ENCODE assay signal across 12 cellular contexts in the genomic region with DNA sequence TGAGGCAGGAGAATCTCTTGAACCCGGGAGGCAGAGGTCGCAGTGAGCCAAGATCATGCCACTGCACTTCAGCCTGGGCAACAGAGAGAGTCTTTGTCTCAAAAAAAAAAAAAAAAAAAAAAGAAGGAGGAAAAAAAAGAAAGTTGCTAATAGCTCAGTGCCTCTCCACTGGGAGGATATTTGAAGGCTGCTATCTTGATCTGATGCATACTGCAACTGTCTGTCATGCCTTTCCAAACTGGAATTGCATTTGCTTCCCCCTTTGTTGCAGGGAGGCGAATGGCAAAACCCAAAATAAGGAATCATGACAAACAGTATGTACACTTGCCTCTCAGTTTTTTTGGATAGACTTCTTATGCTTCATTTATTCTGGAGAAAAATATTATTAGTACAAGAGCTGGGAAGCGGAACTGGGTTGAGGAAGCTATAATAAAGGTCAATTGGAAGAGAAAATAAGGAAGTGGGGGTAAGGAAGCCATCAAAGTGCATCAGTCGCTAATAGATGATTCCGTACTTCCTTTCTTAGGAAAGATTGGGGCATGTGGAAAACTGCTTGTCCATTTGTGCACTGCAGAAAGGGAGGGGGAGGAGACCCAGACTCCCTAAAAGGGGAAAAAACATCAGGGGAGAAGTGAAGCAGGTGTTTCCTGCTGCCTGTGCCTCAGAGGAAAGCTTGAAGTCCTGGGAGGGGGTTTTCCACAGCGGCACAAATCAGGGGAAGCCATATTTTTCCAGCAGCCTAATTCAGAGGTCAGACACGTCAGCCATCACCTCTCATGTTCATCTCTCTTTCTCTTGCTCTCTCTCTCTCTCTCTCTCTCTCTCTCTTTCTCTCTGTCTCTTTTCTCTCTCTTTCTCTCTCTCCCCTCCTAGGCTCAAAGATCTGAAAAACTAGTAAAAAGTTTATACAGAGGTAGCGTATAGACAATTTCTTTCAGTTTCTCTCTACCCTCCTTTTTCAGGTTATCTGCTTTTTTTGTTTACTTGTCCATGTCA.
DNase-seq lines count a peak whose midpoint lies in the region; ATAC-seq and TF ChIP-seq lines count a peak whose summit lies in the region.
"Had no signal": no experiment of that assay in that cellular context is flagged by ENCODE, and none has a peak within 500 bp of the region (broad histone marks: within the 10 kb centered on the region; RNA-seq: fewer than 3 reads in every experiment).

No MANE protein-coding gene starts in this region.

- H3K4me1 Mint-ChIP-seq in activated naive CD8-positive, alpha-beta T cell treated with anti-CD3 and anti-CD28 coated beads, Interleukin-2, amount 50 U/mL, for 24 hours = peaks cover 25% of the 10 kb centered on the region
- peaks cover 50% of the 10 kb centered on the region for H3K4me1 Mint-ChIP-seq in neural crest cell

- WGBS in psoas muscle, 3 donors = 68 to 69% (median 69%) methylated on average over 9 of the region's 9 CpGs

- H3K4me3 ChIP-seq in GM08714 (ENCODE audit: low read length) (peak overlapping the region; percentile 16; the same call in 1 of the 2 replicates), psoas muscle (no peak overlapping the region)
- H3K4me3 ChIP-seq: left lung, SJSA1 had no signal

- intact Hi-C loops in psoas muscle (cut with DNase I) = loop anchor here in 1 of 2 donors (5.0 to 10.0 kb wide), 4 partner anchors 156 to 554 kb away; no protein-coding TSS in a partner anchor

- H3K4me3 Mint-ChIP-seq in activated naive CD8-positive, alpha-beta T cell treated with anti-CD3 and anti-CD28 coated beads, Interleukin-2, amount 50 U/mL, for 24 hours = peak overlapping the region; percentile 51
- peak overlapping the region; percentile 77 for H3K4me3 Mint-ChIP-seq in neural crest cell

- peaks cover 5% of the 10 kb centered on the region for H3K9me3 Mint-ChIP-seq in activated naive CD8-positive, alpha-beta T cell treated with anti-CD3 and anti-CD28 coated beads, Interleukin-2, amount 50 U/mL, for 24 hours
- peaks cover 6% of the 10 kb centered on the region for H3K9me3 Mint-ChIP-seq in neural crest cell

- CTCF ChIA-PET in HEK293T (lab: Yijun Ruan, JAX) = interaction anchor here (0.7 kb wide), 1 partner anchor 350 kb away, joined by 8 read pairs; no protein-coding TSS in a partner anchor

- TF ChIP-seq CTCF in neural crest cell (conservative IDR thresholded peaks at IDR 0.05) = no peak
- TF ChIP-seq CTCF in psoas muscle (IDR thresholded peaks at IDR 0.05) = no peak

- H3K9me3 ChIP-seq in psoas muscle = no peaks in the 10 kb centered on the region
- H3K9me3 ChIP-seq: left lung, SJSA1 had no signal

- no peak overlapping the region for H3K27ac ChIP-seq in psoas muscle
- H3K27ac ChIP-seq: foreskin keratinocyte, left lung, SJSA1 had no signal

- peak overlapping the region; percentile 69 for H3K27ac Mint-ChIP-seq in activated naive CD8-positive, alpha-beta T cell treated with anti-CD3 and anti-CD28 coated beads, Interleukin-2, amount 50 U/mL, for 24 hours
- H3K27ac Mint-ChIP-seq in neural crest cell (ENCODE audit: unreplicated experiment) = peak overlapping the region; percentile 98

- POLR2A ChIA-PET in HEK293T (lab: Yijun Ruan, JAX) = no interaction called here

- H3K27me3 ChIP-seq in psoas muscle (ENCODE audit: insufficient read depth in 3 of 3, low read length in 2 of 3) = no peaks in the 10 kb centered on the region
- H3K27me3 ChIP-seq: foreskin keratinocyte, SJSA1 had no signal

- peak; percentile 48 to 54 for DNase-seq in Kasumi-1 (lab: John Stamatoyannopoulos, UW)
- DNase-seq in activated naive CD8-positive, alpha-beta T cell treated with anti-CD3 and anti-CD28 coated beads, Interleukin-2, amount 50 U/mL, for 24 hours = no peak
- no peak for DNase-seq in neural crest cell (ENCODE audit: low read depth, low spot score)
- no peak for DNase-seq in NCI-H2196 (lab: John Stamatoyannopoulos, UW; ENCODE audit: unreplicated experiment)
- no peak for DNase-seq in HEK293T (ENCODE audit: extremely low spot score)
- no peak for DNase-seq in psoas muscle
- DNase-seq: foreskin keratinocyte, left lung, NCI-H446 treated with DMSO at 0.1 percent for 48 hours had no signal

- H3K4me1 ChIP-seq in psoas muscle = peaks cover 27% of the 10 kb centered on the region

- peaks cover 20% of the 10 kb centered on the region for H3K27me3 Mint-ChIP-seq in activated naive CD8-positive, alpha-beta T cell treated with anti-CD3 and anti-CD28 coated beads, Interleukin-2, amount 50 U/mL, for 24 hours
- H3K27me3 Mint-ChIP-seq in neural crest cell (ENCODE audit: low read depth) = no peaks in the 10 kb centered on the region

- no peak for ATAC-seq in activated naive CD8-positive, alpha-beta T cell treated with anti-CD3 and anti-CD28 coated beads, Interleukin-2, amount 50 U/mL, for 24 hours
- ATAC-seq in psoas muscle = no peak
- ATAC-seq: activated CD4-positive, CD25-positive, alpha-beta regulatory T cell treated with anti-CD3 and anti-CD28 coated beads, Interleukin-2, amount 50 U/mL, for 24 hours; left lung had no signal

- H3K36me3 Mint-ChIP-seq in activated naive CD8-positive, alpha-beta T cell treated with anti-CD3 and anti-CD28 coated beads, Interleukin-2, amount 50 U/mL, for 24 hours (ENCODE audit: low read depth) = no peaks in the 10 kb centered on the region
- H3K36me3 Mint-ChIP-seq in neural crest cell (ENCODE audit: low read depth) = peaks cover 8% of the 10 kb centered on the region

- H3K36me3 ChIP-seq in psoas muscle (ENCODE audit: insufficient read depth in 1 of 2, low read depth in 1 of 2) = no peaks in the 10 kb centered on the region
- H3K36me3 ChIP-seq: left lung, SJSA1 had no signal

TF ChIP-seq in HEK293T, 16 proteins besides CTCF, POLR2A, EP300 and RAD21:
- TF ChIP-seq, protein P1, sequence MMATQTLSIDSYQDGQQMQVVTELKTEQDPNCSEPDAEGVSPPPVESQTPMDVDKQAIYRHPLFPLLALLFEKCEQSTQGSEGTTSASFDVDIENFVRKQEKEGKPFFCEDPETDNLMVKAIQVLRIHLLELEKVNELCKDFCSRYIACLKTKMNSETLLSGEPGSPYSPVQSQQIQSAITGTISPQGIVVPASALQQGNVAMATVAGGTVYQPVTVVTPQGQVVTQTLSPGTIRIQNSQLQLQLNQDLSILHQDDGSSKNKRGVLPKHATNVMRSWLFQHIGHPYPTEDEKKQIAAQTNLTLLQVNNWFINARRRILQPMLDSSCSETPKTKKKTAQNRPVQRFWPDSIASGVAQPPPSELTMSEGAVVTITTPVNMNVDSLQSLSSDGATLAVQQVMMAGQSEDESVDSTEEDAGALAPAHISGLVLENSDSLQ (IDR thresholded peaks at IDR 0.05) = no peak
- TF ChIP-seq FOXK2 (IDR thresholded peaks at IDR 0.05) (no peak), LEF1 (IDR thresholded peaks at IDR 0.05; ENCODE audit: borderline replicate concordance) (no peak), FOXM1 (IDR thresholded peaks at IDR 0.05; ENCODE audit: borderline replicate concordance) (no peak), BHLHE40 (IDR thresholded peaks at IDR 0.05; ENCODE audit: borderline replicate concordance) (no peak), SP1 (IDR thresholded peaks at IDR 0.05) (no peak), ZNF384 (IDR thresholded peaks at IDR 0.05) (no peak), ARNT (IDR thresholded peaks at IDR 0.05) (no peak), FOXA1 (IDR thresholded peaks at IDR 0.05) (no peak), CTBP1 (IDR thresholded peaks at IDR 0.05; ENCODE audit: borderline replicate concordance) (no peak), HDGF (IDR thresholded peaks at IDR 0.05; ENCODE audit: borderline replicate concordance) (no peak), SUZ12 (IDR thresholded peaks at IDR 0.05) (no peak), L3MBTL2 (conservative IDR thresholded peaks at IDR 0.05) (no peak), ELF4 (IDR thresholded peaks at IDR 0.05) (no peak), TARDBP (IDR thresholded peaks at IDR 0.05) (no peak), NFRKB (IDR thresholded peaks at IDR 0.05) (no peak)

Comparison
In these comparisons a context has a peak if more than half of its experiments do, and no peak if none do; other contexts are left out.
1. DNase-seq: peak in Kasumi-1 (2 of 2); none in activated naive CD8-positive, alpha-beta T cell treated with anti-CD3 and anti-CD28 coated beads, Interleukin-2, amount 50 U/mL, for 24 hours (single experiment), neural crest cell (single experiment), NCI-H2196 (single experiment), HEK293T (single experiment) and psoas muscle (0 of 2).